Comparison of ENCODE assay signal across 12 cellular contexts in the genomic region with DNA sequence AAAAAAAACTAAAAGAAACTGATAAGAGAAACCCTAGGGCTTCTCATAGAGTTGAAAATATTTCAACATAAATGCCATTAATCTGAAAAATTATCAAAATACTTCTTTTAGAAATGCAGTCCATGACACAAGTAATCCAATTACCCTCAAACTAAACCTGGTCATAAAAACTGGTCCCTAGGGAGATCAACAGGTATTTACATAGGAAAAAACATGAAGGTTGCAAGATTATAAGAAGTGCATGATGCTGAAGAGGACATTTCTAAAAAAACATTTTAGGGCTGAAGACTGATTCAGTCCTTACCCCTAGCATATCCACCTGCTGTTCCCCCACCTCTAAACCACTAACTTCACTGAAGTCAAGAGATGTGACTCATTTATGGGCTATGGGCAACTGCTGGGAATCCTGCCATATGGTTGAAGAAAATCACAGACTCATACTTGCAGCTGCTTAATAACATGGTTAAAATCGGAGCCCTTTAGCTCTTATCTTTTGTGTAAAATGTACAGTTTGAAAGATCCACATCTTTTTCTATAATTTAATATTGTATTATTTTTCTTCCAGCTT.
DNase-seq lines count a peak whose midpoint lies in the region; ATAC-seq and TF ChIP-seq lines count a peak whose summit lies in the region.
"Had no signal": no experiment of that assay in that cellular context is flagged by ENCODE, and none has a peak within 500 bp of the region (broad histone marks: within the 10 kb centered on the region; RNA-seq: fewer than 3 reads in every experiment).

No MANE protein-coding gene starts in this region.

- H3K27me3 Mint-ChIP-seq in CD4-positive, alpha-beta memory T cell = peaks cover 7 to 9% of the 10 kb centered on the region in 2 donors

- H3K4me3 ChIP-seq in AG10803 (ENCODE audit: low read length) (no peak overlapping the region), SJCRH30 (no peak overlapping the region), foreskin fibroblast (ENCODE audit: low read depth in 1 of 2, low read length in 2 of 2) (no peak overlapping the region), HAP-1 (no peak overlapping the region)
- H3K4me3 ChIP-seq in CD4-positive, alpha-beta memory T cell (ENCODE audit: low read length in 2 of 2) = no peak overlapping the region
- H3K4me3 ChIP-seq: body of pancreas had no signal

- no peaks in the 10 kb centered on the region for H3K36me3 Mint-ChIP-seq in CD4-positive, alpha-beta memory T cell

- POLR2A ChIA-PET in CD4-positive, alpha-beta memory T cell (lab: Charles Lee; ENCODE audit: partially characterized antibody) = no interaction called here

- no peaks in the 10 kb centered on the region for H3K27me3 ChIP-seq in SJCRH30
- no peaks in the 10 kb centered on the region for H3K27me3 ChIP-seq in HAP-1 (ENCODE audit: low read depth)
- H3K27me3 ChIP-seq in CD4-positive, alpha-beta memory T cell (ENCODE audit: insufficient read depth, low read length) = no peaks in the 10 kb centered on the region
- H3K27me3 ChIP-seq: body of pancreas had no signal

- H3K36me3 ChIP-seq in SJCRH30 (no peaks in the 10 kb centered on the region), HAP-1 (replicated peaks) (no peaks in the 10 kb centered on the region)
- H3K36me3 ChIP-seq in CD4-positive, alpha-beta memory T cell (ENCODE audit: insufficient read depth, low read length) = no peaks in the 10 kb centered on the region

- H3K9me3 ChIP-seq in SJCRH30 (replicated peaks) (no peaks in the 10 kb centered on the region; the same call in none of the 2 replicates), HAP-1 (0 out of 2 replicates have a peak, but pooled peaks cover 1% of the 10 kb centered on the region)
- no peaks in the 10 kb centered on the region for H3K9me3 ChIP-seq in CD4-positive, alpha-beta memory T cell (ENCODE audit: control insufficient read depth in 1 of 2, low read length in 2 of 2)
- H3K9me3 ChIP-seq: body of pancreas had no signal

- peaks cover 0 to 8% (median 2%) of the 10 kb centered on the region in 8 donors for H3K9me3 Mint-ChIP-seq in CD4-positive, alpha-beta memory T cell

- no peak for ATAC-seq in HG03280 (IDR thresholded peaks at IDR 0.05; ENCODE audit: unreplicated experiment)
- ATAC-seq: activated CD8-positive, alpha-beta T cell treated with anti-CD3 and anti-CD28 coated beads, Interleukin-2, amount 10 ng/mL, durations not matched to agents 7 days and 5 days; body of pancreas had no signal

- H3K4me1 ChIP-seq in SJCRH30 = peaks cover 25% of the 10 kb centered on the region
- H3K4me1 ChIP-seq in HAP-1 = no peaks in the 10 kb centered on the region
- no peaks in the 10 kb centered on the region for H3K4me1 ChIP-seq in CD4-positive, alpha-beta memory T cell (ENCODE audit: insufficient read depth, low read length)
- H3K4me1 ChIP-seq: body of pancreas had no signal

- H3K4me1 Mint-ChIP-seq in CD4-positive, alpha-beta memory T cell = no peaks in the 10 kb centered on the region
- H3K4me1 Mint-ChIP-seq: neural crest cell had no signal

- intact Hi-C loops in CD4-positive, alpha-beta memory T cell (cut with micrococcal nuclease) = no loop called here

- H3K27ac Mint-ChIP-seq in CD4-positive, alpha-beta memory T cell = no peak overlapping the region
- H3K27ac Mint-ChIP-seq: activated CD8-positive, alpha-beta T cell treated with anti-CD3 and anti-CD28 coated beads, Interleukin-2, amount 10 ng/mL, durations not matched to agents 7 days and 5 days had no signal

- H3K27ac ChIP-seq in SJCRH30 = peak overlapping the region; percentile 71
- H3K27ac ChIP-seq in CD4-positive, alpha-beta memory T cell (ENCODE audit: low read depth, low read length) = no peak overlapping the region
- H3K27ac ChIP-seq: body of pancreas had no signal

- CTCF ChIA-PET in CD4-positive, alpha-beta memory T cell (lab: Charles Lee; ENCODE audit: partially characterized antibody) = interaction anchor here (0.8 kb wide), 1 partner anchor 10 kb away, joined by 3 read pairs; no protein-coding TSS in a partner anchor

- H3K4me3 Mint-ChIP-seq in CD4-positive, alpha-beta memory T cell = no peak overlapping the region
- H3K4me3 Mint-ChIP-seq: activated CD8-positive, alpha-beta T cell treated with anti-CD3 and anti-CD28 coated beads, Interleukin-2, amount 10 ng/mL, durations not matched to agents 7 days and 5 days; neural crest cell had no signal

- DNase-seq in AG10803 (ENCODE audit: low read depth) (peak; percentile 71), GM03348 (ENCODE audit: low spot score) (peak; percentile 31), SJCRH30 (peak; percentile 74 to 82), foreskin fibroblast (peak; percentile 77 to 88), HAP-1 (ENCODE audit: low spot score in 2 of 2) (no peak), DMS153 (lab: John Stamatoyannopoulos, UW) (no peak)
- no peak for DNase-seq in CD4-positive, alpha-beta memory T cell
- DNase-seq: activated CD8-positive, alpha-beta T cell treated with anti-CD3 and anti-CD28 coated beads, Interleukin-2, amount 10 ng/mL, durations not matched to agents 7 days and 5 days; body of pancreas; COR-L47 had no signal

- TF ChIP-seq CTCF in AG10803 (conservative IDR thresholded peaks at IDR 0.05; ENCODE audit: low read length) = no peak
- no peak for TF ChIP-seq CTCF in foreskin fibroblast (IDR thresholded peaks at IDR 0.05; ENCODE audit: low read depth, low read length)

- in situ Hi-C loops in HAP-1 (cut with MboI; ENCODE audit: low sequenced_read_pairs) = no loop called here

Comparison
In these comparisons a context has a peak if more than half of its experiments do, and no peak if none do; other contexts are left out.
1. DNase-seq: peak in AG10803 (single experiment), GM03348 (single experiment), SJCRH30 (2 of 2) and foreskin fibroblast (2 of 2); none in HAP-1 (0 of 2), CD4-positive, alpha-beta memory T cell (0 of 5) and DMS153 (single experiment).